ENCODE assay signal across 29 cellular contexts in genomic region chr3:2826036-2826435, GRCh38.
"Had no signal": no experiment of that assay in that cellular context is flagged by ENCODE, and none has a peak within 500 bp of the region (broad histone marks: within the 10 kb centered on the region; RNA-seq: fewer than 3 reads in every experiment).

No MANE protein-coding gene starts in this region.

- H3K27me3 ChIP-seq: SJCRH30 had no signal

- ATAC-seq: Panc1, Right ventricle myocardium inferior, SK-N-SH treated with all-trans-retinoic acid at 6 μM for 48 hours had no signal

- H2AFZ ChIP-seq: PC-9 had no signal

- H3K4me2 ChIP-seq: KMS-11, PC-9 had no signal

- DNase-seq: Karpas-422, MM.1S, MV-4-11, NCI-H1092, NCI-H1105, NCI-H1417 treated with DMSO at 0.1 percent for 48 hours, NCI-H1436 treated with DMSO at 0.1 percent for 48 hours, NCI-H1694 treated with DMSO at 0.1 percent for 48 hours, NCI-H187 treated with DMSO at 0.1 percent for 48 hours, NCI-H2029, NCI-H2081, NCI-H2171 treated with DMSO at 0.1 percent for 48 hours, NCI-H2227 treated with DMSO at 0.1 percent for 48 hours, NCI-H345, NCI-H446, NCI-H510A treated with DMSO at 0.1 percent for 48 hours, NCI-H524 treated with DMSO at 0.1 percent for 48 hours, NCI-H526 treated with DMSO at 0.1 percent for 48 hours, NCI-H774, PC-9, SHP77, SIG-M5, SJCRH30 had no signal

- H3K36me3 ChIP-seq: SJCRH30 had no signal

- H3K9me3 ChIP-seq: SJCRH30 had no signal

- H3K27ac ChIP-seq: KMS-11, PC-9, RWPE1, SJCRH30, SK-N-MC had no signal

- H3K4me1 ChIP-seq: SJCRH30 had no signal

- H3K4me3 ChIP-seq: PC-9, SJCRH30, SK-N-MC had no signal

- H3K9ac ChIP-seq: KMS-11 had no signal
